In the genomic region with DNA sequence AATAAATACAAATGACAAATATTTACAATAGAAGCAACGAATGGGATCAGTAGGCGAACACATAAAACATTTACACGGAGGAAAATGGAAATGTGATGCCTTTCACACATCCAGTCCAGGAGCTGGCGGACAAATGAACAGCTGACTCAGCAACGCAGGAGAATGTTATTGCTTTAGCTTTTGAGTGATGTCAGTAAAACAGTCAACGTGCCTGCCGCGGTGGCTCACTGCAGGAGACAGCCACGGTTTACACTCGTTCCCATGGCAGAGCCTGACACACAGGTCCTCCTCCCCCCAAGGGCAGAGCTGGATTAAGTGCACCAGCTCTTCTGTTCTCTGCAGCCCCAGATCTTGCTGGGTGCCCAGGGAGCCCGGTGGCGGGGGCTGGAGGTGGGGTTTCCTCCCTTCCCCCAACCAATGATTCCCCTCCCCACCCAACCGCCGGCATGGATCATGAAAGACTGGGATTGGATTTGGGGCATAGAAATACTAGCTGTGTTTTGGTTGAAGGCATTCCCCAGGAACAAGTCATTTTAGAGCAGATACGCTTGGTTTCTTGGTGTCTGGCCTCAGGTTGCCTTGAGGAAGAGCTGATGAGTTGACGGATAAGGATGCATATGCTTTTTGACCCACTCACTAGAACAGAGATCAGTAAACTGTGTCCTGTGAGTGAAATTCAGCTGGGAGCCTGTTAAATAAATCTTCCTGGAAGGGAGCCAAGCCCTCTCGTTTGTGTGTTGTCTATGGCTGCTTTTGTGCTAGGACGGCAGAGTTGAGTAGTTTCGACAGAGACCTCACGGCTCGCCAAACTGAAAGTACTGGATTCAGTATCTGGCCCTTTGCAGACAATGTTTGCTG, we compare ENCODE assay signal across 9 cellular contexts. TPM values are rescaled to one million over a fixed set of nuclear protein-coding genes. Genes with fewer than 3 reads are reported as not detected.
DNase-seq lines count a peak whose midpoint lies in the region; ATAC-seq, FAIRE-seq and TF ChIP-seq lines count a peak whose summit lies in the region.
"Had no signal": no experiment of that assay in that cellular context is flagged by ENCODE, and none has a peak within 500 bp of the region (broad histone marks: within the 10 kb centered on the region; RNA-seq: fewer than 3 reads in every experiment).

No MANE protein-coding gene starts in this region.

- peak overlapping the region; percentile 60 for H3K9ac ChIP-seq in astrocyte (ENCODE audit: low read length)

- H3K36me3 Mint-ChIP-seq in activated CD4-positive, alpha-beta T cell treated with anti-CD3 and anti-CD28 coated beads for 36 hours (ENCODE audit: low read depth): peaks cover 35% of the 10 kb centered on the region
- H3K36me3 Mint-ChIP-seq in astrocyte (ENCODE audit: low read depth, unreplicated experiment): peaks cover 49% of the 10 kb centered on the region

- H3K4me2 ChIP-seq in astrocyte (ENCODE audit: low read length): peak overlapping the region; percentile 66

- peaks cover 39% of the 10 kb centered on the region for H3K27me3 Mint-ChIP-seq in activated CD4-positive, alpha-beta T cell treated with anti-CD3 and anti-CD28 coated beads for 36 hours
- H3K27me3 Mint-ChIP-seq in astrocyte (ENCODE audit: low read depth, unreplicated experiment): peaks cover 7% of the 10 kb centered on the region

- CTCF ChIA-PET in activated CD4-positive, alpha-beta T cell treated with anti-CD3 and anti-CD28 coated beads for 36 hours (lab: Charles Lee): interaction anchor here (0.7 to 1.1 kb wide), 2 partner anchors 20 to 21 kb away, joined by 3 to 5 read pairs; no protein-coding TSS in a partner anchor

- POLR2A ChIA-PET in activated CD4-positive, alpha-beta T cell treated with anti-CD3 and anti-CD28 coated beads for 36 hours (lab: Charles Lee): no interaction called here

- no peaks in the 10 kb centered on the region for H3K9me3 Mint-ChIP-seq in activated CD4-positive, alpha-beta T cell treated with anti-CD3 and anti-CD28 coated beads for 36 hours (ENCODE audit: low read depth)
- H3K9me3 Mint-ChIP-seq in astrocyte (ENCODE audit: unreplicated experiment): no peaks in the 10 kb centered on the region

- H4K20me1 ChIP-seq in astrocyte (ENCODE audit: insufficient read depth, low read length): peaks cover 8% of the 10 kb centered on the region

- TF ChIP-seq CTCF in astrocyte (IDR thresholded peaks at IDR 0.05; ENCODE audit: insufficient read depth, low read depth, low read length): no peak

- peak; percentile 55 for ATAC-seq in activated CD4-positive, alpha-beta T cell treated with anti-CD3 and anti-CD28 coated beads for 36 hours
- ATAC-seq in HG02610 (IDR thresholded peaks at IDR 0.05; ENCODE audit: unreplicated experiment): no peak

- H3K4me3 Mint-ChIP-seq in activated CD4-positive, alpha-beta T cell treated with anti-CD3 and anti-CD28 coated beads for 36 hours: no peak overlapping the region
- peak overlapping the region; percentile 20 for H3K4me3 Mint-ChIP-seq in astrocyte (ENCODE audit: unreplicated experiment)

- H3K4me1 Mint-ChIP-seq in activated CD4-positive, alpha-beta T cell treated with anti-CD3 and anti-CD28 coated beads for 36 hours: no peaks in the 10 kb centered on the region
- H3K4me1 Mint-ChIP-seq in astrocyte (ENCODE audit: low read depth, unreplicated experiment): peaks cover 41% of the 10 kb centered on the region

- H3K79me2 ChIP-seq in astrocyte (ENCODE audit: insufficient read depth, low read length): no peaks in the 10 kb centered on the region

- peaks cover 27% of the 10 kb centered on the region for H3K36me3 ChIP-seq in astrocyte (ENCODE audit: insufficient read depth, low read length)

- H3K9me3 ChIP-seq in astrocyte (ENCODE audit: insufficient read depth, low read depth, low read length): no peaks in the 10 kb centered on the region

- peak; percentile 51 for DNase-seq in activated CD4-positive, alpha-beta T cell treated with anti-CD3 and anti-CD28 coated beads for 36 hours
- DNase-seq in activated CD4-positive, alpha-beta T cell treated with anti-CD3 and anti-CD28 coated beads, Interleukin-2, amount 50 U/mL, for 48 hours: no peak
- peak; percentile 73 for DNase-seq in astrocyte (ENCODE audit: low read depth)
- peak; percentile 88 for DNase-seq in left kidney (ENCODE audit: low read depth, low spot score)
- DNase-seq in urothelium cell line (ENCODE audit: low spot score): peak; percentile 72
- no peak for DNase-seq in T-helper 9 cell
- DNase-seq in LoVo (ENCODE audit: low spot score): no peak
- DNase-seq: DND-41 had no signal

- peak; percentile 92 for FAIRE-seq in astrocyte (lab: Jason Lieb, UNC)
- peak; percentile 72 for FAIRE-seq in urothelium cell line (lab: Jason Lieb, UNC)

- peak overlapping the region; percentile 42 for H3K27ac ChIP-seq in astrocyte (ENCODE audit: low read depth, low read length)

- H3K27ac Mint-ChIP-seq in activated CD4-positive, alpha-beta T cell treated with anti-CD3 and anti-CD28 coated beads for 36 hours: no peak overlapping the region
- peak overlapping the region; percentile 67 for H3K27ac Mint-ChIP-seq in astrocyte (ENCODE audit: unreplicated experiment)

- intact Hi-C loops in activated CD4-positive, alpha-beta T cell treated with anti-CD3 and anti-CD28 coated beads for 36 hours (cut with DNase I, micrococcal nuclease): no loop called here

- H2AFZ ChIP-seq in astrocyte (ENCODE audit: low read depth, low read length): no peak overlapping the region

- H3K27me3 ChIP-seq in astrocyte (ENCODE audit: insufficient read depth, low read length): no peaks in the 10 kb centered on the region

- peaks cover 33% of the 10 kb centered on the region for H3K4me1 ChIP-seq in astrocyte (ENCODE audit: insufficient read depth, low read length)

- peak overlapping the region; percentile 22 for H3K4me3 ChIP-seq in astrocyte (ENCODE audit: insufficient read depth, low read depth, low read length)

RNA-seq across cellular contexts. Expression of gene STC2, which starts 12.5 kb away (rescaled TPM):
- 10 to 100 TPM; 31.5 to 49.6 TPM for total RNA-seq in activated CD4-positive, alpha-beta T cell treated with anti-CD3 and anti-CD28 coated beads for 36 hours
- 164 and 206 TPM in 2 replicates for total RNA-seq in astrocyte

Comparison
In these comparisons a context has a peak if more than half of its experiments do, and no peak if none do; other contexts are left out.
1. DNase-seq: peak in activated CD4-positive, alpha-beta T cell treated with anti-CD3 and anti-CD28 coated beads for 36 hours (single experiment), astrocyte (single experiment), left kidney (single experiment) and urothelium cell line (single experiment); none in activated CD4-positive, alpha-beta T cell treated with anti-CD3 and anti-CD28 coated beads, Interleukin-2, amount 50 U/mL, for 48 hours (0 of 2), T-helper 9 cell (single experiment) and LoVo (single experiment).